Comparison of ENCODE assay signal across 10 cellular contexts in genomic region chr22:43376765-43377485, GRCh38. TPM values are rescaled to one million over a fixed set of nuclear protein-coding genes. Genes with fewer than 3 reads are reported as not detected.
DNase-seq lines count a peak whose midpoint lies in the region; ATAC-seq and TF ChIP-seq lines count a peak whose summit lies in the region.
"Had no signal": no experiment of that assay in that cellular context is flagged by ENCODE, and none has a peak within 500 bp of the region (broad histone marks: within the 10 kb centered on the region; RNA-seq: fewer than 3 reads in every experiment).

No MANE protein-coding gene starts in this region.

- CTCF ChIA-PET in naive thymus-derived CD4-positive, alpha-beta T cell (lab: Charles Lee), result no interaction called here

- peaks cover 0 to 24% of the 10 kb centered on the region in 2 donors for H3K4me1 ChIP-seq in naive thymus-derived CD4-positive, alpha-beta T cell (ENCODE audit: control insufficient read depth in 2 of 2, insufficient read depth in 2 of 2, low read length in 2 of 2)
- H3K4me1 ChIP-seq in heart left ventricle, result peaks cover 0 to 17% (median 0%) of the 10 kb centered on the region in 12 donors

- intact Hi-C loops in naive thymus-derived CD4-positive, alpha-beta T cell (cut with micrococcal nuclease), result no loop called here
- intact Hi-C loops in heart left ventricle (cut with DNase I), result no loop called here

- H3K4me1 Mint-ChIP-seq in naive thymus-derived CD4-positive, alpha-beta T cell, result peaks cover 0 to 17% (median 0%) of the 10 kb centered on the region in 7 donors

- H3K27me3 Mint-ChIP-seq in naive thymus-derived CD4-positive, alpha-beta T cell, result peaks cover 41 to 65% (median 55%) of the 10 kb centered on the region in 5 donors

- TF ChIP-seq POLR2A in heart left ventricle (IDR thresholded peaks at IDR 0.05), result no peak

- H3K27me3 ChIP-seq in naive thymus-derived CD4-positive, alpha-beta T cell (ENCODE audit: control insufficient read depth in 2 of 2, insufficient read depth in 2 of 2, low read length in 2 of 2), result no peaks in the 10 kb centered on the region
- H3K27me3 ChIP-seq in heart left ventricle, result peaks cover 0 to 65% (median 15%) of the 10 kb centered on the region in 9 donors

- H3K9me3 Mint-ChIP-seq in naive thymus-derived CD4-positive, alpha-beta T cell, result peaks cover 0 to 17% (median 10%) of the 10 kb centered on the region in 11 donors

- WGBS in heart left ventricle, 4 donors, result 58 to 79% (median 64%) methylated on average over 15 of the region's 15 CpGs

- no peak overlapping the region for H3K4me3 Mint-ChIP-seq in naive thymus-derived CD4-positive, alpha-beta T cell

- ATAC-seq in GM21390 (IDR thresholded peaks at IDR 0.05; ENCODE audit: unreplicated experiment) (peak; percentile 57), heart left ventricle (no peak)
- peak; percentile 84 for ATAC-seq in naive thymus-derived CD4-positive, alpha-beta T cell

- TF ChIP-seq CTCF in heart left ventricle (IDR thresholded peaks at IDR 0.05), result no peak

- no peak overlapping the region for H3K27ac Mint-ChIP-seq in naive thymus-derived CD4-positive, alpha-beta T cell

- H3K4me3 ChIP-seq in naive thymus-derived CD4-positive, alpha-beta T cell (ENCODE audit: low read length), result no peak overlapping the region
- H3K4me3 ChIP-seq in heart left ventricle, result no peak overlapping the region

- no peaks in the 10 kb centered on the region for H3K36me3 ChIP-seq in naive thymus-derived CD4-positive, alpha-beta T cell (ENCODE audit: control insufficient read depth in 2 of 3, insufficient read depth in 3 of 3, low read length in 3 of 3)
- H3K36me3 ChIP-seq in heart left ventricle, result no peaks in the 10 kb centered on the region

- H3K36me3 Mint-ChIP-seq in naive thymus-derived CD4-positive, alpha-beta T cell, result peaks cover 0 to 7% (median 0%) of the 10 kb centered on the region in 5 donors

- no peak overlapping the region for H3K27ac ChIP-seq in naive thymus-derived CD4-positive, alpha-beta T cell (ENCODE audit: low read depth, low read length)
- no peak overlapping the region for H3K27ac ChIP-seq in heart left ventricle

- POLR2A ChIA-PET in naive thymus-derived CD4-positive, alpha-beta T cell (lab: Charles Lee), result no interaction called here

- DNase-seq in EH (ENCODE audit: low read depth), result peak; percentile 10
- peak; percentile 68 for DNase-seq in activated CD8-positive, alpha-beta memory T cell treated with anti-CD3 and anti-CD28 coated beads, Interleukin-2, amount 50 U/mL, for 48 hours
- no peak for DNase-seq in naive thymus-derived CD4-positive, alpha-beta T cell
- DNase-seq in H4 (ENCODE audit: low spot score), result no peak
- no peak for DNase-seq in heart left ventricle
- no peak for DNase-seq in mesenteric fat pad (ENCODE audit: low spot score)
- DNase-seq in GF-D8 (lab: John Stamatoyannopoulos, UW), result no peak
- DNase-seq: foreskin fibroblast had no signal

- peaks cover 0 to 5% (median 0%) of the 10 kb centered on the region in 3 experiments for H3K9me3 ChIP-seq in naive thymus-derived CD4-positive, alpha-beta T cell (ENCODE audit: control insufficient read depth in 2 of 3, low read length in 3 of 3)
- H3K9me3 ChIP-seq in heart left ventricle, result peaks cover 0 to 12% (median 6%) of the 10 kb centered on the region in 12 donors

RNA-seq across cellular contexts. Expression of gene SCUBE1, which starts 33.8 kb away (rescaled TPM):
- under 1 TPM in 3 of 5 experiments, not detected in 2; 0.11 to 0.27 (median 0.19) TPM for total RNA-seq in naive thymus-derived CD4-positive, alpha-beta T cell
- polyA plus RNA-seq in naive thymus-derived CD4-positive, alpha-beta T cell, result not detected
- 0.02 and 0.04 TPM in 2 replicates for total RNA-seq in H4 (2014; rRNA removed; shearing (Covaris generic))
- total RNA-seq in heart left ventricle, result under 1 TPM in 8 of 9 donors, not detected in 1; 0.06 to 0.40 (median 0.31) TPM
- under 1 TPM; 0.04 to 0.06 TPM for polyA plus RNA-seq in heart left ventricle
- total RNA-seq in mesenteric fat pad, result 3.9 TPM

RNA-seq across cellular contexts. Expression of gene MPPED1, which starts 34.9 kb away (rescaled TPM):
- total RNA-seq in naive thymus-derived CD4-positive, alpha-beta T cell, result not detected
- not detected for polyA plus RNA-seq in naive thymus-derived CD4-positive, alpha-beta T cell
- total RNA-seq in H4 (2014; rRNA removed; shearing (Covaris generic)), result not detected in 2 replicates
- under 1 TPM in 1 of 9 donors, not detected in 8; 0.12 TPM for total RNA-seq in heart left ventricle
- not detected for polyA plus RNA-seq in heart left ventricle
- total RNA-seq in mesenteric fat pad, result not detected
- total RNA-seq: G401 had no signal

Comparison
In these comparisons a context has a peak if more than half of its experiments do, and no peak if none do; other contexts are left out.
1. DNase-seq: peak in EH (single experiment) and activated CD8-positive, alpha-beta memory T cell treated with anti-CD3 and anti-CD28 coated beads, Interleukin-2, amount 50 U/mL, for 48 hours (single experiment); none in naive thymus-derived CD4-positive, alpha-beta T cell (0 of 9), H4 (single experiment), heart left ventricle (0 of 5), mesenteric fat pad (single experiment) and GF-D8 (single experiment).
2. ATAC-seq: peak in GM21390 (single experiment) and naive thymus-derived CD4-positive, alpha-beta T cell (single experiment); none in heart left ventricle (0 of 4).